ENCODE assay signal across 1 cellular context in the genomic region with DNA sequence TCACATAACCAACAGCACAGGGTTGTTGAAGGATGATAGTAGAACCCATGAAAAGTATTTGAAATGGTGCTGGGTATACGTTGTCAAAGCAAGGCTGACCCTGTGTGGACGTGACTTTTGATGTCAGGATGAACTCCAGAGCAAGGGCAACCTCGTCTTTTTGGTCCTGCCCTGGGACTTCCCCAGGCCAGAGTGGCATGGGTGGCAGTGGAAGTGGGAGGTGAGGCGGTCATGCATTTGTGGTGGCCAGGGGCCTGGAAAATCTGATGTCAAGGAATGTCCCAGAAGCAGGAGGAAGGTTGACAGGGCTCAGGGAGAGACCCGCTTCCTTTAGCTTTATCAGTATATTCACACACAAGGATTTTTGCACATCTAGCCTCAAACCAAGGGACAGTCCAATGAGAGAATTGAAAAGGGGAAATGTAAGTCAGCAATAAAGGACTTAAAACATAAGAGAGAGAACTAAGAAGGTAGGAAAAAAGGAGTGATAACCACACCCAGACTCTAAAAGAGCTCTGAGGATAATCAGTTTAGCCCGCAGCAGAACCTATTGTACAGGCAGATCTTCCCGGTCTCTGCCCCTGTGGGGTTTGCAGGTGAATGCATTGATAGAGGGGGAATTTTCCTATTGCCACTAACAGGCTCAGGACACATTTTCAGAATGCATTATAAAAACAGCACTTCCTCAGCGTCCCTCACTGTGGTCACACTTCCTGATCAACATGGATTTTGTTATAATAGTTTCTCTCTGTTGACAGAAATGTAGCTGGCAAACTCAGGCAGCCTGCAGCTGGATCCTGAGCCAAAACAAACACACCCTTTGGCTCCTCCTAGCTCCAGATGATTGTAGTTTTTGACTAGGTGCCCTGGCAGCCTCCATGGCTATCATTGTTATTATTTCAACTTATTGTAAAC.
TF ChIP-seq lines count a peak whose summit lies in the region.

No MANE protein-coding gene starts in this region.

TF ChIP-seq in GM12878, 131 proteins besides CTCF, POLR2A, EP300 and RAD21 (continued from another document):
- TF ChIP-seq, protein P1, sequence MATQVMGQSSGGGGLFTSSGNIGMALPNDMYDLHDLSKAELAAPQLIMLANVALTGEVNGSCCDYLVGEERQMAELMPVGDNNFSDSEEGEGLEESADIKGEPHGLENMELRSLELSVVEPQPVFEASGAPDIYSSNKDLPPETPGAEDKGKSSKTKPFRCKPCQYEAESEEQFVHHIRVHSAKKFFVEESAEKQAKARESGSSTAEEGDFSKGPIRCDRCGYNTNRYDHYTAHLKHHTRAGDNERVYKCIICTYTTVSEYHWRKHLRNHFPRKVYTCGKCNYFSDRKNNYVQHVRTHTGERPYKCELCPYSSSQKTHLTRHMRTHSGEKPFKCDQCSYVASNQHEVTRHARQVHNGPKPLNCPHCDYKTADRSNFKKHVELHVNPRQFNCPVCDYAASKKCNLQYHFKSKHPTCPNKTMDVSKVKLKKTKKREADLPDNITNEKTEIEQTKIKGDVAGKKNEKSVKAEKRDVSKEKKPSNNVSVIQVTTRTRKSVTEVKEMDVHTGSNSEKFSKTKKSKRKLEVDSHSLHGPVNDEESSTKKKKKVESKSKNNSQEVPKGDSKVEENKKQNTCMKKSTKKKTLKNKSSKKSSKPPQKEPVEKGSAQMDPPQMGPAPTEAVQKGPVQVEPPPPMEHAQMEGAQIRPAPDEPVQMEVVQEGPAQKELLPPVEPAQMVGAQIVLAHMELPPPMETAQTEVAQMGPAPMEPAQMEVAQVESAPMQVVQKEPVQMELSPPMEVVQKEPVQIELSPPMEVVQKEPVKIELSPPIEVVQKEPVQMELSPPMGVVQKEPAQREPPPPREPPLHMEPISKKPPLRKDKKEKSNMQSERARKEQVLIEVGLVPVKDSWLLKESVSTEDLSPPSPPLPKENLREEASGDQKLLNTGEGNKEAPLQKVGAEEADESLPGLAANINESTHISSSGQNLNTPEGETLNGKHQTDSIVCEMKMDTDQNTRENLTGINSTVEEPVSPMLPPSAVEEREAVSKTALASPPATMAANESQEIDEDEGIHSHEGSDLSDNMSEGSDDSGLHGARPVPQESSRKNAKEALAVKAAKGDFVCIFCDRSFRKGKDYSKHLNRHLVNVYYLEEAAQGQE (IDR thresholded peaks at IDR 0.05; ENCODE audit: low read depth, low read length) = no peak
- no peak for TF ChIP-seq MXI1 (IDR thresholded peaks at IDR 0.05; ENCODE audit: low read depth, low read length)
- TF ChIP-seq MTA2 (IDR thresholded peaks at IDR 0.05; ENCODE audit: low read depth) = no peak
- no peak for TF ChIP-seq RCOR1 (conservative IDR thresholded peaks at IDR 0.05; ENCODE audit: low read depth, low read length)
- TF ChIP-seq TCF7 (IDR thresholded peaks at IDR 0.05; ENCODE audit: borderline replicate concordance) = no peak
- TF ChIP-seq, protein P2, sequence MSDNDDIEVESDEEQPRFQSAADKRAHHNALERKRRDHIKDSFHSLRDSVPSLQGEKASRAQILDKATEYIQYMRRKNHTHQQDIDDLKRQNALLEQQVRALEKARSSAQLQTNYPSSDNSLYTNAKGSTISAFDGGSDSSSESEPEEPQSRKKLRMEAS (IDR thresholded peaks at IDR 0.05; ENCODE audit: low read depth, low read length) = no peak
- TF ChIP-seq ZNF274 (IDR thresholded peaks at IDR 0.05; ENCODE audit: insufficient read depth, insufficient read length) = no peak
- no peak for TF ChIP-seq KAT2A (conservative IDR thresholded peaks at IDR 0.05; ENCODE audit: control insufficient read depth, low read depth, low read length)
- no peak for TF ChIP-seq DPF2 (IDR thresholded peaks at IDR 0.05)
- TF ChIP-seq, protein P3, sequence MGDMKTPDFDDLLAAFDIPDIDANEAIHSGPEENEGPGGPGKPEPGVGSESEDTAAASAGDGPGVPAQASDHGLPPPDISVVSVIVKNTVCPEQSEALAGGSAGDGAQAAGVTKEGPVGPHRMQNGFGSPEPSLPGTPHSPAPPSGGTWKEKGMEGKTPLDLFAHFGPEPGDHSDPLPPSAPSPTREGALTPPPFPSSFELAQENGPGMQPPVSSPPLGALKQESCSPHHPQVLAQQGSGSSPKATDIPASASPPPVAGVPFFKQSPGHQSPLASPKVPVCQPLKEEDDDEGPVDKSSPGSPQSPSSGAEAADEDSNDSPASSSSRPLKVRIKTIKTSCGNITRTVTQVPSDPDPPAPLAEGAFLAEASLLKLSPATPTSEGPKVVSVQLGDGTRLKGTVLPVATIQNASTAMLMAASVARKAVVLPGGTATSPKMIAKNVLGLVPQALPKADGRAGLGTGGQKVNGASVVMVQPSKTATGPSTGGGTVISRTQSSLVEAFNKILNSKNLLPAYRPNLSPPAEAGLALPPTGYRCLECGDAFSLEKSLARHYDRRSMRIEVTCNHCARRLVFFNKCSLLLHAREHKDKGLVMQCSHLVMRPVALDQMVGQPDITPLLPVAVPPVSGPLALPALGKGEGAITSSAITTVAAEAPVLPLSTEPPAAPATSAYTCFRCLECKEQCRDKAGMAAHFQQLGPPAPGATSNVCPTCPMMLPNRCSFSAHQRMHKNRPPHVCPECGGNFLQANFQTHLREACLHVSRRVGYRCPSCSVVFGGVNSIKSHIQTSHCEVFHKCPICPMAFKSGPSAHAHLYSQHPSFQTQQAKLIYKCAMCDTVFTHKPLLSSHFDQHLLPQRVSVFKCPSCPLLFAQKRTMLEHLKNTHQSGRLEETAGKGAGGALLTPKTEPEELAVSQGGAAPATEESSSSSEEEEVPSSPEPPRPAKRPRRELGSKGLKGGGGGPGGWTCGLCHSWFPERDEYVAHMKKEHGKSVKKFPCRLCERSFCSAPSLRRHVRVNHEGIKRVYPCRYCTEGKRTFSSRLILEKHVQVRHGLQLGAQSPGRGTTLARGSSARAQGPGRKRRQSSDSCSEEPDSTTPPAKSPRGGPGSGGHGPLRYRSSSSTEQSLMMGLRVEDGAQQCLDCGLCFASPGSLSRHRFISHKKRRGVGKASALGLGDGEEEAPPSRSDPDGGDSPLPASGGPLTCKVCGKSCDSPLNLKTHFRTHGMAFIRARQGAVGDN (IDR thresholded peaks at IDR 0.05) = no peak
- TF ChIP-seq SREBF1 (IDR thresholded peaks at IDR 0.05; ENCODE audit: low read length) = no peak
- no peak for TF ChIP-seq POLR2AphosphoS2 (IDR thresholded peaks at IDR 0.05; ENCODE audit: low read depth, low read length)
- TF ChIP-seq IKZF2 (IDR thresholded peaks at IDR 0.05) = no peak
- peak; percentile 36; the same call in 1 of the 2 replicates for TF ChIP-seq IKZF1 (conservative IDR thresholded peaks at IDR 0.05)
- TF ChIP-seq CEBPB (IDR thresholded peaks at IDR 0.05; ENCODE audit: borderline replicate concordance in 1 of 2, low read depth in 2 of 2, low read length in 2 of 2) = no peak
- no peak for TF ChIP-seq ZSCAN29 (IDR thresholded peaks at IDR 0.05)
- TF ChIP-seq, protein P4, sequence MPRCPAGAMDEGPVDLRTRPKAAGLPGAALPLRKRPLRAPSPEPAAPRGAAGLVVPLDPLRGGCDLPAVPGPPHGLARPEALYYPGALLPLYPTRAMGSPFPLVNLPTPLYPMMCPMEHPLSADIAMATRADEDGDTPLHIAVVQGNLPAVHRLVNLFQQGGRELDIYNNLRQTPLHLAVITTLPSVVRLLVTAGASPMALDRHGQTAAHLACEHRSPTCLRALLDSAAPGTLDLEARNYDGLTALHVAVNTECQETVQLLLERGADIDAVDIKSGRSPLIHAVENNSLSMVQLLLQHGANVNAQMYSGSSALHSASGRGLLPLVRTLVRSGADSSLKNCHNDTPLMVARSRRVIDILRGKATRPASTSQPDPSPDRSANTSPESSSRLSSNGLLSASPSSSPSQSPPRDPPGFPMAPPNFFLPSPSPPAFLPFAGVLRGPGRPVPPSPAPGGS (IDR thresholded peaks at IDR 0.05; ENCODE audit: borderline replicate concordance, insufficient read depth, low read depth, low read length, poor library complexity, severe bottlenecking) = no peak
- no peak for TF ChIP-seq NFIC (IDR thresholded peaks at IDR 0.05; ENCODE audit: low read depth, low read length)
- TF ChIP-seq, protein P5, sequence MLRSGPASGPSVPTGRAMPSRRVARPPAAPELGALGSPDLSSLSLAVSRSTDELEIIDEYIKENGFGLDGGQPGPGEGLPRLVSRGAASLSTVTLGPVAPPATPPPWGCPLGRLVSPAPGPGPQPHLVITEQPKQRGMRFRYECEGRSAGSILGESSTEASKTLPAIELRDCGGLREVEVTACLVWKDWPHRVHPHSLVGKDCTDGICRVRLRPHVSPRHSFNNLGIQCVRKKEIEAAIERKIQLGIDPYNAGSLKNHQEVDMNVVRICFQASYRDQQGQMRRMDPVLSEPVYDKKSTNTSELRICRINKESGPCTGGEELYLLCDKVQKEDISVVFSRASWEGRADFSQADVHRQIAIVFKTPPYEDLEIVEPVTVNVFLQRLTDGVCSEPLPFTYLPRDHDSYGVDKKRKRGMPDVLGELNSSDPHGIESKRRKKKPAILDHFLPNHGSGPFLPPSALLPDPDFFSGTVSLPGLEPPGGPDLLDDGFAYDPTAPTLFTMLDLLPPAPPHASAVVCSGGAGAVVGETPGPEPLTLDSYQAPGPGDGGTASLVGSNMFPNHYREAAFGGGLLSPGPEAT (IDR thresholded peaks at IDR 0.05; ENCODE audit: low read depth) = no peak
